ENCODE assay signal across 8 cellular contexts in the genomic region with DNA sequence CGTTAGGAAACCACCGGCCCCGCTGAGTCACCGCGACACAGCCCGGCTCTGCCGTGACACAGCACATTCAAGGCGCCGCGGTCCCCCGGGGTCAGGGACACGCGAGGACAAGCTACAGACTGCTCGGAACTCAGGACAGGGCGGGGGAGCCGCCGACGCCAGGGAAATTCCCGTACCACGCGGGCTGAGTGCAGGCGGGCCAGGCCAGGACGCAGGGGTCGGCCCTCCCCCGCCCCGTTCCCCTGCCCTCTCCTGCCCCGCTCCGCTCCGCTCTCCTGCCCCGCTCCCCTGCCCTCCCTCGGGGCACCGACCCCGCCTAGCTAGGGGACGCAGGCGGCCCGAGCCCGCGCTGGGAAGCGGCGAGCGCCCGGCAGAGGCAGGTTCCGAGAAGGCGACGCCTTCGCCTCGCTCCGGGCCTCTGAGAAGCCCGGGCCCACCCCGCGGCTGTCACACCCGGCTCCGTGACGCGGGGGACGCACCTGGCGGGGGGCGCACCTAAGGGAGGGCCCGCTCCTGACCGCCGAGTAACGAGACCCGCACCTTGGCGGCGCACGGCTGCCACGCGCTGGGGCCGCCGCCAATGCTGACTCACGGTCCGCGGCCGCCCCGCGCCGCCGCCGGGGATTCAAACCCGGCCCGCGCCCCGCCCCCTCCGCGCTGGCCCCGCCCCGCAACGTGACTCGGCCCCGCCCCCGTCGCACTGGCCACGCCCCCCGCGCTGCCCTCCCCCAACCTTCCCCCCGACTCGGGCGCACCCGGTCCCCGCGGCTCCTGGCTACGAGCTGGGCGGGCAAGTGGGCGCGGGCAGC. TPM values are rescaled to one million over a fixed set of nuclear protein-coding genes. Genes with fewer than 3 reads are reported as not detected.
DNase-seq lines count a peak whose midpoint lies in the region; FAIRE-seq and TF ChIP-seq lines count a peak whose summit lies in the region.

No MANE protein-coding gene starts in this region.

- intact Hi-C loops in endothelial cell of umbilical vein (cut with micrococcal nuclease) = loop anchor here (5.0 kb wide), 1 partner anchor 328 kb away; a partner anchor contains a TSS

- peaks cover 8% of the 10 kb centered on the region; the same call in 1 of the 2 replicates for H3K4me1 ChIP-seq in HAP-1
- H3K4me1 ChIP-seq in endothelial cell of umbilical vein (ENCODE audit: control insufficient read depth, extremely low read depth, insufficient read depth, low read length) = peaks cover 12% of the 10 kb centered on the region
- H3K4me1 ChIP-seq in mononuclear cell (ENCODE audit: insufficient read depth, low read length) = peaks cover 20% of the 10 kb centered on the region
- H3K4me1 ChIP-seq in SJCRH30 = peaks cover 10% of the 10 kb centered on the region

- in situ Hi-C loops in HAP-1 (cut with MboI; ENCODE audit: low sequenced_read_pairs) = no loop called here

- H3K79me2 ChIP-seq in endothelial cell of umbilical vein (ENCODE audit: control insufficient read depth, insufficient read depth, low read length) = peaks cover 24% of the 10 kb centered on the region

- peak overlapping the region; percentile 98 for H3K9ac ChIP-seq in endothelial cell of umbilical vein (replicated peaks; ENCODE audit: extremely low read depth, insufficient read depth, low read length)

- H4K20me1 ChIP-seq in endothelial cell of umbilical vein (replicated peaks; ENCODE audit: control insufficient read depth, extremely low read depth, insufficient read depth, low read length) = no peaks in the 10 kb centered on the region

- TF ChIP-seq CTCF in D721Med (IDR thresholded peaks at IDR 0.05; ENCODE audit: insufficient read depth, missing control alignments) (no peak), endothelial cell of umbilical vein (IDR thresholded peaks at IDR 0.05; ENCODE audit: extremely low read depth in 1 of 2, insufficient read depth in 1 of 2, low read depth in 1 of 2, low read length in 2 of 2) (no peak)

- POLR2A ChIA-PET in endothelial cell of umbilical vein (lab: Charles Lee) = no interaction called here

- H2AFZ ChIP-seq in endothelial cell of umbilical vein (ENCODE audit: low read depth, low read length) = peak overlapping the region; percentile 67

- no peaks in the 10 kb centered on the region for H3K9me1 ChIP-seq in endothelial cell of umbilical vein (replicated peaks; ENCODE audit: control insufficient read depth, extremely low read depth, insufficient read depth, low read length)

- FAIRE-seq in D721Med (lab: Jason Lieb, UNC) = no peak
- peak; percentile 87 for FAIRE-seq in endothelial cell of umbilical vein (lab: Jason Lieb, UNC)

- H3K27me3 ChIP-seq in HAP-1 (ENCODE audit: low read depth) (no peaks in the 10 kb centered on the region), endothelial cell of umbilical vein (ENCODE audit: control insufficient read depth in 2 of 2, insufficient read depth in 2 of 2, low read length in 2 of 2) (no peaks in the 10 kb centered on the region), mononuclear cell (ENCODE audit: insufficient read depth, low read length) (no peaks in the 10 kb centered on the region), SJCRH30 (no peaks in the 10 kb centered on the region)

- CTCF ChIA-PET in endothelial cell of umbilical vein (lab: Charles Lee) = interaction anchor here (0.9 to 4.3 kb wide), 3 partner anchors 10 to 16 kb away, joined by 3 to 24 read pairs (median 3); no protein-coding TSS in a partner anchor

- H3K4me3 ChIP-seq in HAP-1 (peak overlapping the region; percentile 72), endothelial cell of umbilical vein (replicated peaks in 1 of 3; ENCODE audit: insufficient read depth in 1 of 3, low read depth in 1 of 3, low read length in 3 of 3) (peak overlapping the region; percentile 10 to 41 (median 39)), mononuclear cell (ENCODE audit: low read length) (peak overlapping the region; percentile 13), SJCRH30 (no peak overlapping the region)

- H3K27ac ChIP-seq in endothelial cell of umbilical vein (ENCODE audit: insufficient read depth, low read depth, low read length) = peak overlapping the region; percentile 91
- H3K27ac ChIP-seq in SJCRH30 = no peak overlapping the region

- BruUV-seq in endothelial cell of umbilical vein (replicated peaks; lab: Mats Ljungman, UMichigan) = no TSS peak

- H3K9me3 ChIP-seq in HAP-1 = no peaks in the 10 kb centered on the region
- H3K9me3 ChIP-seq in endothelial cell of umbilical vein (replicated peaks; ENCODE audit: control insufficient read depth, insufficient read depth, low read length) = no peaks in the 10 kb centered on the region
- H3K9me3 ChIP-seq in mononuclear cell (ENCODE audit: low read depth, low read length) = no peaks in the 10 kb centered on the region
- no peaks in the 10 kb centered on the region for H3K9me3 ChIP-seq in SJCRH30 (replicated peaks)

- peak; percentile 73 for TF ChIP-seq POLR2A in endothelial cell of umbilical vein (IDR thresholded peaks at IDR 0.05; ENCODE audit: low read depth, low read length)

- peaks cover 4% of the 10 kb centered on the region for H3K36me3 ChIP-seq in HAP-1 (replicated peaks)
- H3K36me3 ChIP-seq in endothelial cell of umbilical vein (ENCODE audit: control insufficient read depth in 2 of 2, extremely low read depth in 1 of 2, insufficient read depth in 2 of 2, low read length in 2 of 2) = peaks cover 0 to 8% of the 10 kb centered on the region in 2 experiments
- no peaks in the 10 kb centered on the region for H3K36me3 ChIP-seq in SJCRH30

- H3K4me2 ChIP-seq in endothelial cell of umbilical vein (ENCODE audit: insufficient read depth, low read length) = peak overlapping the region; percentile 72

- dilution Hi-C loops in endothelial cell of umbilical vein (cut with MboI; ENCODE audit: extremely low pct_ligation_motif_present, low sequenced_read_pairs) = no loop called here

- DNase-seq in D721Med (ENCODE audit: insufficient read length, low spot score) = peak; percentile 74
- DNase-seq in HAP-1 (ENCODE audit: low spot score in 2 of 2) = peak; percentile 26 to 78
- peak; percentile 13 for DNase-seq in NCI-H774 (lab: John Stamatoyannopoulos, UW)
- peak; percentile 36 for DNase-seq in activated CD8-positive, alpha-beta memory T cell treated with anti-CD3 and anti-CD28 coated beads, Interleukin-2, amount 50 U/mL, for 24 hours (ENCODE audit: extremely low read depth)
- DNase-seq in endothelial cell of umbilical vein (ENCODE audit: low read depth, low spot score) = peak; percentile 72
- peak; percentile 26 to 53 for DNase-seq in stimulated activated CD8-positive, alpha-beta memory T cell treated with anti-CD3 and anti-CD28 coated beads, Interleukin-2, amount 100 ng/mL, for 1 hour (ENCODE audit: low read depth in 2 of 2)
- DNase-seq in SJCRH30 = no peak

RNA-seq across cellular contexts. Expression of a gene that starts 27.5 kb away (rescaled TPM):
- total RNA-seq in endothelial cell of umbilical vein (51.6 and 56.3 TPM in 2 replicates), mononuclear cell (29.8 TPM)
- polyA plus RNA-seq in endothelial cell of umbilical vein = 109 and 137 TPM in 2 replicates
- 88.9 and 119 TPM in 2 replicates for polyA plus RNA-seq in endothelial cell of umbilical vein (2011; cell fraction: cytosol; rRNA removed)
- polyA plus RNA-seq in endothelial cell of umbilical vein (2011; cell fraction: nucleus; rRNA removed) = 102 and 120 TPM in 2 replicates
- polyA plus RNA-seq in endothelial cell of umbilical vein (2012) = 29.8 and 51.0 TPM in 2 replicates
- 27.9 and 40.7 TPM in 2 replicates for polyA minus RNA-seq in endothelial cell of umbilical vein
- polyA minus RNA-seq in endothelial cell of umbilical vein (2011; cell fraction: cytosol; rRNA and poly(A)+ RNA removed) = 17.3 TPM
- polyA minus RNA-seq in endothelial cell of umbilical vein (2011; cell fraction: nucleus; rRNA and poly(A)+ RNA removed) = 11.6 and 24.3 TPM in 2 replicates
- 15.5 and 16.0 TPM in 2 replicates for total RNA-seq in SJCRH30 (2014; rRNA removed; shearing (Covaris generic))

RNA-seq across cellular contexts. Expression of a gene that starts 27.6 kb away (rescaled TPM):
- total RNA-seq in endothelial cell of umbilical vein (65.4 and 69.9 TPM in 2 replicates), mononuclear cell (21.3 TPM)
- polyA plus RNA-seq in endothelial cell of umbilical vein = 82.7 and 88.7 TPM in 2 replicates
- 51.6 and 68.7 TPM in 2 replicates for polyA plus RNA-seq in endothelial cell of umbilical vein (2011; cell fraction: cytosol; rRNA removed)
- polyA plus RNA-seq in endothelial cell of umbilical vein (2011; cell fraction: nucleus; rRNA removed) = 25.1 and 31.3 TPM in 2 replicates
- polyA plus RNA-seq in endothelial cell of umbilical vein (2012) = 54.6 and 74.3 TPM in 2 replicates
- 16.0 and 18.7 TPM in 2 replicates for polyA minus RNA-seq in endothelial cell of umbilical vein
- polyA minus RNA-seq in endothelial cell of umbilical vein (2011; cell fraction: cytosol; rRNA and poly(A)+ RNA removed) = 48.5 TPM
- 4.2 and 10.8 TPM in 2 replicates for polyA minus RNA-seq in endothelial cell of umbilical vein (2011; cell fraction: nucleus; rRNA and poly(A)+ RNA removed)
- total RNA-seq in SJCRH30 (2014; rRNA removed; shearing (Covaris generic)) = 48.3 and 50.5 TPM in 2 replicates

RNA-seq across cellular contexts. Expression of a gene that starts 35.2 kb away (rescaled TPM):
- 32.8 and 33.0 TPM in 2 replicates for total RNA-seq in endothelial cell of umbilical vein
- polyA plus RNA-seq in endothelial cell of umbilical vein = 17.1 and 23.2 TPM in 2 replicates
- polyA plus RNA-seq in endothelial cell of umbilical vein (2011; cell fraction: cytosol; rRNA removed) = 8.8 and 12.4 TPM in 2 replicates
- polyA plus RNA-seq in endothelial cell of umbilical vein (2011; cell fraction: nucleus; rRNA removed) = 36.2 and 73.4 TPM in 2 replicates
- 9.9 and 13.5 TPM in 2 replicates for polyA plus RNA-seq in endothelial cell of umbilical vein (2012)
- polyA minus RNA-seq in endothelial cell of umbilical vein = 8.4 and 13.9 TPM in 2 replicates
- polyA minus RNA-seq in endothelial cell of umbilical vein (2011; cell fraction: cytosol; rRNA and poly(A)+ RNA removed) = 35.3 TPM
- polyA minus RNA-seq in endothelial cell of umbilical vein (2011; cell fraction: nucleus; rRNA and poly(A)+ RNA removed) = 13.5 and 18.4 TPM in 2 replicates
- total RNA-seq in mononuclear cell = 18.4 TPM
- total RNA-seq in SJCRH30 (2014; rRNA removed; shearing (Covaris generic)) = 8.7 and 9.8 TPM in 2 replicates

RNA-seq across cellular contexts. Expression of a gene that starts 41.3 kb away (rescaled TPM):
- total RNA-seq in endothelial cell of umbilical vein (13.4 and 15.1 TPM in 2 replicates), mononuclear cell (4.3 TPM)
- 29.3 and 33.3 TPM in 2 replicates for polyA plus RNA-seq in endothelial cell of umbilical vein
- polyA plus RNA-seq in endothelial cell of umbilical vein (2011; cell fraction: cytosol; rRNA removed) = 24.0 and 25.1 TPM in 2 replicates
- 9.1 and 14.3 TPM in 2 replicates for polyA plus RNA-seq in endothelial cell of umbilical vein (2011; cell fraction: nucleus; rRNA removed)
- 16.5 and 17.9 TPM in 2 replicates for polyA plus RNA-seq in endothelial cell of umbilical vein (2012)
- 7.3 and 8.6 TPM in 2 replicates for polyA minus RNA-seq in endothelial cell of umbilical vein
- polyA minus RNA-seq in endothelial cell of umbilical vein (2011; cell fraction: cytosol; rRNA and poly(A)+ RNA removed) = 10.9 TPM
- polyA minus RNA-seq in endothelial cell of umbilical vein (2011; cell fraction: nucleus; rRNA and poly(A)+ RNA removed) = 2.7 and 6.7 TPM in 2 replicates
- total RNA-seq in SJCRH30 (2014; rRNA removed; shearing (Covaris generic)) = 20.1 and 22.5 TPM in 2 replicates

RNA-seq across cellular contexts. Expression of a gene that starts 45.8 kb away (rescaled TPM):
- total RNA-seq in endothelial cell of umbilical vein (0.66 and 0.88 TPM in 2 replicates), mononuclear cell (2.3 TPM)
- polyA plus RNA-seq in endothelial cell of umbilical vein = 0.27 and 0.36 TPM in 2 replicates
- polyA plus RNA-seq in endothelial cell of umbilical vein (2011; cell fraction: cytosol; rRNA removed) = 0.09 and 0.10 TPM in 2 replicates
- polyA plus RNA-seq in endothelial cell of umbilical vein (2011; cell fraction: nucleus; rRNA removed) = 1.1 and 1.8 TPM in 2 replicates
- 0.12 and 0.33 TPM in 2 replicates for polyA plus RNA-seq in endothelial cell of umbilical vein (2012)
- 0.32 and 0.38 TPM in 2 replicates for polyA minus RNA-seq in endothelial cell of umbilical vein
- polyA minus RNA-seq in endothelial cell of umbilical vein (2011; cell fraction: cytosol; rRNA and poly(A)+ RNA removed) = not detected
- polyA minus RNA-seq in endothelial cell of umbilical vein (2011; cell fraction: nucleus; rRNA and poly(A)+ RNA removed) = 0.19 and 0.24 TPM in 2 replicates
- total RNA-seq in SJCRH30 (2014; rRNA removed; shearing (Covaris generic)) = 0.13 and 0.34 TPM in 2 replicates

Comparison
In these comparisons a context has a peak if more than half of its experiments do, and no peak if none do; other contexts are left out.
1. DNase-seq: peak in D721Med (single experiment), HAP-1 (2 of 2), NCI-H774 (single experiment), activated CD8-positive, alpha-beta memory T cell treated with anti-CD3 and anti-CD28 coated beads, Interleukin-2, amount 50 U/mL, for 24 hours (single experiment), endothelial cell of umbilical vein (single experiment) and stimulated activated CD8-positive, alpha-beta memory T cell treated with anti-CD3 and anti-CD28 coated beads, Interleukin-2, amount 100 ng/mL, for 1 hour (2 of 2); none in SJCRH30 (0 of 2).